22 cellular contexts compared by ENCODE assay signal in the genomic region with DNA sequence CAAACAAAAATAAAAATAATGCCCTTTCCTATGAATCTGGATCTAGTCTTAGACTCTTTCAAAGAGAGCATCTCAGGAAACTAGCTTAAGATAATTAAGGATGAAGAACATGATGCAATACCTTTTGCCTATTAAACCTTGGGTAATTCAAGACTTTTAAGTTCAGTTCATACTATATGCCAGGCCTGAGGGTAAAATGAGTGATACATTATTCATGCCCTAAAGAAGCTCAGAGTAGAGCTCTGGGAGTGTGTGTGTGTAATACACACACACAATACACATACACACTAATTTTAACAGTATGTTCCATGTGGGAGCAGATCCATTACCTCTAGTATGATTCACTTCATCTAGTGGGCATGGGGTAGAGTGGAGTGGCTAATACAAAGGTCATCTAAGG.
DNase-seq lines count a peak whose midpoint lies in the region; ATAC-seq, FAIRE-seq and TF ChIP-seq lines count a peak whose summit lies in the region.
"Had no signal": no experiment of that assay in that cellular context is flagged by ENCODE, and none has a peak within 500 bp of the region (broad histone marks: within the 10 kb centered on the region; RNA-seq: fewer than 3 reads in every experiment).

No MANE protein-coding gene starts in this region.

- no peak overlapping the region for H3K4me3 Mint-ChIP-seq in chondrocyte (ENCODE audit: unreplicated experiment)

- no peaks in the 10 kb centered on the region for H3K27me3 ChIP-seq in SK-N-SH (ENCODE audit: insufficient read depth)
- H3K27me3 ChIP-seq in PC-3 (ENCODE audit: low read length) = no peaks in the 10 kb centered on the region
- H3K27me3 ChIP-seq in keratinocyte (ENCODE audit: control insufficient read depth, extremely low read depth, insufficient read depth, low read length) = no peaks in the 10 kb centered on the region
- H3K27me3 ChIP-seq: Peyer's patch, SJCRH30 had no signal

- TF ChIP-seq CTCF in SK-N-SH (IDR thresholded peaks at IDR 0.05) (no peak), PC-3 (conservative IDR thresholded peaks at IDR 0.05; ENCODE audit: low read depth, low read length) (no peak), keratinocyte (optimal IDR thresholded peaks at IDR 0.05 in 1 of 3, IDR thresholded peaks at IDR 0.05 in 1 of 3, conservative IDR thresholded peaks at IDR 0.05 in 1 of 3; ENCODE audit: extremely low read depth in 1 of 3, insufficient read depth in 2 of 3, low read length in 3 of 3) (no peak), chondrocyte (IDR thresholded peaks at IDR 0.05) (no peak), OCI-LY7 (conservative IDR thresholded peaks at IDR 0.05; ENCODE audit: low read length) (no peak)

- H3K9me3 ChIP-seq in SK-N-SH = no peaks in the 10 kb centered on the region
- no peaks in the 10 kb centered on the region for H3K9me3 ChIP-seq in PC-3 (ENCODE audit: low read length)
- no peaks in the 10 kb centered on the region for H3K9me3 ChIP-seq in keratinocyte (ENCODE audit: control insufficient read depth, low read depth, low read length)
- no peaks in the 10 kb centered on the region for H3K9me3 ChIP-seq in OCI-LY7 (ENCODE audit: low read length)
- H3K9me3 ChIP-seq: Peyer's patch, SJCRH30 had no signal

- POLR2A ChIA-PET in SK-N-SH (lab: Yijun Ruan, JAX) (no interaction called here), PC-3 (lab: Charles Lee; ENCODE audit: unreplicated experiment) (no interaction called here), OCI-LY7 (lab: Charles Lee) (no interaction called here)

- no peak for TF ChIP-seq RAD21 in SK-N-SH (IDR thresholded peaks at IDR 0.05; ENCODE audit: low read length)

- H3K4me2 ChIP-seq in SK-N-SH = no peak overlapping the region
- no peak overlapping the region for H3K4me2 ChIP-seq in PC-3 (ENCODE audit: low read length)
- no peak overlapping the region for H3K4me2 ChIP-seq in keratinocyte (ENCODE audit: control insufficient read depth, extremely low read depth, insufficient read depth, low read depth, low read length)
- H3K4me2 ChIP-seq in OCI-LY7 (ENCODE audit: low read length) = no peak overlapping the region

- intact Hi-C loops in PC-3 (cut with micrococcal nuclease) (no loop called here), OCI-LY7 (cut with micrococcal nuclease; ENCODE audit: unreplicated experiment) (no loop called here)

- H3F3A ChIP-seq in SK-N-SH (replicated peaks; ENCODE audit: insufficient read depth) (no peaks in the 10 kb centered on the region), PC-3 (ENCODE audit: low read length, unreplicated experiment) (no peaks in the 10 kb centered on the region)

- peaks cover 2% of the 10 kb centered on the region for H3K27me3 Mint-ChIP-seq in chondrocyte (ENCODE audit: low read depth)

- H3K4me1 ChIP-seq in SK-N-SH (ENCODE audit: control insufficient read depth in 1 of 2, insufficient read depth in 2 of 2, low read depth in 1 of 2, low read length in 1 of 2) = no peaks in the 10 kb centered on the region
- H3K4me1 ChIP-seq in PC-3 (ENCODE audit: insufficient read depth, low read length) = peaks cover 5% of the 10 kb centered on the region
- no peaks in the 10 kb centered on the region for H3K4me1 ChIP-seq in keratinocyte (ENCODE audit: control insufficient read depth, extremely low read depth, insufficient read depth, low read length)
- H3K4me1 ChIP-seq in OCI-LY7 (ENCODE audit: insufficient read depth, low read length, poor library complexity, severe bottlenecking) = no peaks in the 10 kb centered on the region
- H3K4me1 ChIP-seq: Peyer's patch, SJCRH30 had no signal

- dilution Hi-C loops in keratinocyte (cut with MboI; ENCODE audit: extremely low pct_ligation_motif_present, low sequenced_read_pairs) = no loop called here

- CTCF ChIA-PET in SK-N-SH (lab: Yijun Ruan, JAX) = no interaction called here
- CTCF ChIA-PET in PC-3 (lab: Charles Lee) = no interaction called here
- CTCF ChIA-PET in OCI-LY7 (lab: Charles Lee; ENCODE audit: unreplicated experiment) = no interaction called here

- no peak overlapping the region for H3K27ac ChIP-seq in SK-N-SH (ENCODE audit: low read depth in 2 of 2, low read length in 1 of 2)
- H3K27ac ChIP-seq in PC-3 (ENCODE audit: low read length) = no peak overlapping the region
- H3K27ac ChIP-seq in keratinocyte (ENCODE audit: control insufficient read depth, insufficient read depth, low read length) = no peak overlapping the region
- no peak overlapping the region for H3K27ac ChIP-seq in OCI-LY7 (ENCODE audit: low read depth, low read length, poor library complexity, severe bottlenecking)
- H3K27ac ChIP-seq: Peyer's patch, SJCRH30 had no signal

- no peaks in the 10 kb centered on the region for H3K9me3 Mint-ChIP-seq in chondrocyte (ENCODE audit: low read depth)

- FAIRE-seq in keratinocyte (lab: Jason Lieb, UNC) = no peak
- FAIRE-seq: GM12891 had no signal

- H3K36me3 ChIP-seq in SK-N-SH (replicated peaks in 1 of 2; ENCODE audit: control insufficient read depth in 1 of 2, insufficient read depth in 2 of 2, low read length in 1 of 2) (no peaks in the 10 kb centered on the region), PC-3 (ENCODE audit: low read depth, low read length) (no peaks in the 10 kb centered on the region), keratinocyte (ENCODE audit: control insufficient read depth in 2 of 2, extremely low read depth in 1 of 2, insufficient read depth in 2 of 2, low read length in 2 of 2) (no peaks in the 10 kb centered on the region), OCI-LY7 (ENCODE audit: insufficient read depth, low read length) (no peaks in the 10 kb centered on the region)
- H3K36me3 ChIP-seq: Peyer's patch, SJCRH30 had no signal

- H3K79me2 ChIP-seq in SK-N-SH (ENCODE audit: insufficient read depth) (no peaks in the 10 kb centered on the region), PC-3 (ENCODE audit: low read length) (no peaks in the 10 kb centered on the region), keratinocyte (ENCODE audit: control insufficient read depth, insufficient read depth, low read length) (no peaks in the 10 kb centered on the region), OCI-LY7 (ENCODE audit: insufficient read depth, low read depth, low read length) (no peaks in the 10 kb centered on the region)

- BruUV-seq in PC-3 (replicated peaks; lab: Mats Ljungman, UMichigan) (no TSS peak), OCI-LY7 (replicated peaks; lab: Mats Ljungman, UMichigan) (no TSS peak)

- H3K9me2 ChIP-seq in SK-N-SH (no peaks in the 10 kb centered on the region), PC-3 (replicated peaks; ENCODE audit: low read length) (0 out of 2 replicates have a peak, but pooled peaks cover 3% of the 10 kb centered on the region), OCI-LY7 (ENCODE audit: insufficient read depth, low read length) (no peaks in the 10 kb centered on the region)

- no peak overlapping the region for H3K4me3 ChIP-seq in SK-N-SH (ENCODE audit: low read depth in 2 of 2, low read length in 1 of 2)
- no peak overlapping the region for H3K4me3 ChIP-seq in PC-3 (ENCODE audit: low read length)
- H3K4me3 ChIP-seq in keratinocyte (ENCODE audit: control insufficient read depth in 2 of 3, extremely low read depth in 1 of 3, insufficient read depth in 2 of 3, low read depth in 1 of 3, low read length in 3 of 3) = no peak overlapping the region
- H3K4me3 ChIP-seq in OCI-LY7 (ENCODE audit: low read depth, low read length, poor library complexity, severe bottlenecking) = no peak overlapping the region
- H3K4me3 ChIP-seq: Peyer's patch, SJCRH30 had no signal

- H4K20me1 ChIP-seq in SK-N-SH (ENCODE audit: insufficient read depth) (no peaks in the 10 kb centered on the region), PC-3 (ENCODE audit: low read length) (no peaks in the 10 kb centered on the region), keratinocyte (ENCODE audit: control insufficient read depth, extremely low read depth, insufficient read depth, low read length) (no peaks in the 10 kb centered on the region), OCI-LY7 (ENCODE audit: insufficient read depth, low read length) (no peaks in the 10 kb centered on the region)

- no peak overlapping the region for H2AFZ ChIP-seq in SK-N-SH (ENCODE audit: low read depth)
- no peak overlapping the region for H2AFZ ChIP-seq in PC-3 (ENCODE audit: low read length)
- H2AFZ ChIP-seq in keratinocyte (ENCODE audit: control insufficient read depth, low read length) = no peak overlapping the region
- H2AFZ ChIP-seq in OCI-LY7 (ENCODE audit: low read length) = no peak overlapping the region

- TF ChIP-seq EP300 in SK-N-SH (IDR thresholded peaks at IDR 0.05; ENCODE audit: borderline replicate concordance in 1 of 2, low read depth in 1 of 2, low read length in 1 of 2) = no peak

- no peaks in the 10 kb centered on the region for H3K9me1 ChIP-seq in keratinocyte (ENCODE audit: control insufficient read depth, extremely low read depth, insufficient read depth, low read length)

- no peaks in the 10 kb centered on the region for H3K36me3 Mint-ChIP-seq in chondrocyte (ENCODE audit: low read depth)

- no peak overlapping the region for H3K9ac ChIP-seq in SK-N-SH
- H3K9ac ChIP-seq in PC-3 (ENCODE audit: low read length) = no peak overlapping the region
- no peak overlapping the region for H3K9ac ChIP-seq in keratinocyte (ENCODE audit: control insufficient read depth, extremely low read depth, insufficient read depth, low read length)

- no peak for DNase-seq in SK-N-SH
- peak; percentile 69 for DNase-seq in PC-3
- peak; percentile 5 for DNase-seq in amniotic epithelial cell (ENCODE audit: low read depth)
- peak; percentile 35 for DNase-seq in keratinocyte (ENCODE audit: low read depth, low spot score)
- DNase-seq in chondrocyte (ENCODE audit: low spot score) = no peak
- no peak for DNase-seq in cerebellum (ENCODE audit: low spot score)
- DNase-seq in OCI-LY7 (ENCODE audit: low spot score) = no peak
- DNase-seq: 8988T; Calu3; DMS79 treated with DMSO at 0.1 percent for 48 hours; GF-D8; NCI-H1092; NCI-H1417 treated with DMSO at 0.1 percent for 48 hours; NCI-H187 treated with DMSO at 0.1 percent for 48 hours; NCI-H446; NK-92 treated with Interleukin-12 subunit alpha and Interleukin-12 subunit beta, amount 100 ng/mL, for 24 hours; Peyer's patch; SJCRH30 had no signal

- no peak overlapping the region for H3K27ac Mint-ChIP-seq in chondrocyte (ENCODE audit: unreplicated experiment)

- H3K4me1 Mint-ChIP-seq in chondrocyte (ENCODE audit: low read depth) = no peaks in the 10 kb centered on the region

- ATAC-seq in SK-N-SH treated with all-trans-retinoic acid at 6 μM for 48 hours (no peak), PC-3 (no peak)
- ATAC-seq: HCT116, Right ventricle myocardium inferior had no signal

TF ChIP-seq in SK-N-SH treated with all-trans-retinoic acid at 6 μM for 48 hours, 23 proteins besides CTCF, POLR2A, EP300 and RAD21:
- no peak for TF ChIP-seq ZNF8 (CRISPR knock-in tag; IDR thresholded peaks at IDR 0.05)
- peak; percentile 80; the same call in 1 of the 2 replicates for TF ChIP-seq ZFP3 (CRISPR knock-in tag; IDR thresholded peaks at IDR 0.05)

TF ChIP-seq in SK-N-SH, 30 proteins besides CTCF, POLR2A, EP300 and RAD21 (continues in another document):
- TF ChIP-seq GATA2 (CRISPR knock-in tag; IDR thresholded peaks at IDR 0.05) (no peak), SMC3 (IDR thresholded peaks at IDR 0.05; ENCODE audit: low read depth, low read length) (no peak), TEAD4 (IDR thresholded peaks at IDR 0.05; ENCODE audit: borderline replicate concordance, insufficient read depth) (no peak), TAF1 (IDR thresholded peaks at IDR 0.05; ENCODE audit: borderline replicate concordance, low read depth, low read length) (no peak)

Comparison
In these comparisons a context has a peak if more than half of its experiments do, and no peak if none do; other contexts are left out.
1. DNase-seq: peak in PC-3 (single experiment), amniotic epithelial cell (single experiment) and keratinocyte (single experiment); none in SK-N-SH (single experiment), chondrocyte (single experiment), cerebellum (single experiment) and OCI-LY7 (single experiment).